ENCODE assay signal across 8 cellular contexts in the genomic region with DNA sequence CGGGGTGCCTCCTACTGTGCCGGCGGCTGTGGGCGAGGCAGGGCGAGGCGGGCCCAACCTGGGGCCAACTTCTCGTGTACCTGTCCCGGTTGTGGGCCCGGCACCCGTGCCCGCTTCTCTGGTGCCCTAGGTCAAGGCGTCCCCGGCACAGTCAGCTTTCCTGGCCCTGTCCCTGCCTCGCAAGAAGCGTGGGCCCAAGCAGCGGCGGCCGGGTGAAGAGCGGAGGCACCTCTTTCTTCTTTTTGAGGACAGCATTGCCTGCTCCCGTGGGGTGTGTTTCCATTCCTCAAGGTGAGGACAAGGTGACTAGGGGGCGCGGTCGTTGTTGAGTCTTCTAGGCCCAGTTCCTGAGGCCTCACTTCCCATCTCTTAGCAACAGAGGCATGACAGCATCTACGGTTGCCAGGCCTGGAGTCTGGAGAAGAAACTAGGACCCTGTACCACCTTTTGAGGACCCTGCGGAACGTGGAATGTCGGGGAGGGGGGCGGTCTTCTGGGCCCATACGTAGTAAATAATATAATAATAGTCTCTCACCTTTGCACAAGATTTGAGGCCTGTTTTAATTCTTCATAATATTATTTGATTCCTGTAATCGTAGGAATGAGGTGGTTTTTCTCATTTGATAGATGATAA. TPM values are rescaled to one million over a fixed set of nuclear protein-coding genes. Genes with fewer than 3 reads are reported as not detected.
A peak's percentile ranks its signal among the peaks of the same experiment; 100 is the strongest.
DNase-seq lines count a peak whose midpoint lies in the region; ATAC-seq and TF ChIP-seq lines count a peak whose summit lies in the region.

No MANE protein-coding gene starts in this region.

- no peaks in the 10 kb centered on the region for H3K27me3 ChIP-seq in HCT116 (ENCODE audit: insufficient read depth, low read length)
- no peaks in the 10 kb centered on the region for H3K27me3 ChIP-seq in mononuclear cell (ENCODE audit: insufficient read depth, low read length)
- H3K27me3 ChIP-seq in uterus = no peaks in the 10 kb centered on the region

- H3K36me3 ChIP-seq in HCT116 (ENCODE audit: control insufficient read depth in 1 of 2, insufficient read depth in 2 of 2, low read length in 2 of 2) (peaks cover 21 to 32% of the 10 kb centered on the region in 2 experiments; a peak in 3 of 4 replicates), uterus (no peaks in the 10 kb centered on the region)

- peaks cover 93% of the 10 kb centered on the region for H3K79me2 ChIP-seq in HCT116 (ENCODE audit: insufficient read depth, low read length)

- H4K20me1 ChIP-seq in HCT116 (ENCODE audit: insufficient read depth) = no peaks in the 10 kb centered on the region

- TSS peak; percentile 66 for BruUV-seq in HCT116 (replicated peaks; lab: Mats Ljungman, UMichigan)

- H2AFZ ChIP-seq in HCT116 (ENCODE audit: low read depth, low read length, poor library complexity, severe bottlenecking) = no peak overlapping the region

- no peaks in the 10 kb centered on the region for H3K9me2 ChIP-seq in HCT116 (ENCODE audit: insufficient read depth)

- ATAC-seq in HCT116 = peak; percentile 43

- CTCF ChIA-PET in HCT116 (lab: Charles Lee) = interaction anchor here (0.8 to 1.4 kb wide), 5 partner anchors 48 to 547 kb away, joined by 3 to 6 read pairs (median 3); no protein-coding TSS in a partner anchor

- RAD21 ChIA-PET in HCT116 (lab: Charles Lee; ENCODE audit: low non-redundant PET in 1 of 2, low total read pairs in 2 of 2, uncharacterized antibody in 2 of 2, unreplicated experiment in 2 of 2) = no interaction called here

- peak overlapping the region; percentile 86 for H3K4me2 ChIP-seq in HCT116 (ENCODE audit: low read length)

- H3K9ac ChIP-seq in HCT116 (ENCODE audit: low read length) = peak overlapping the region; percentile 94

- H3K27ac ChIP-seq in HCT116 (ENCODE audit: low read depth, low read length) (peak overlapping the region; percentile 85), uterus (peak overlapping the region; percentile 91 to 94)

- TF ChIP-seq RAD21 in HCT116 (IDR thresholded peaks at IDR 0.05; ENCODE audit: low read depth) = no peak

- H3K4me1 ChIP-seq in HCT116 (ENCODE audit: control insufficient read depth in 1 of 2, insufficient read depth in 2 of 2, low read length in 2 of 2) (peaks cover 14 to 17% of the 10 kb centered on the region in 2 experiments; a peak in 3 of 4 replicates), mononuclear cell (ENCODE audit: insufficient read depth, low read length) (peaks cover 30% of the 10 kb centered on the region), uterus (peaks cover 0 to 5% of the 10 kb centered on the region in 2 donors)

- peak; percentile 19 for DNase-seq in GM10266 (ENCODE audit: extremely low spot score)
- DNase-seq in HCT116 (ENCODE audit: low read depth, low spot score) = no peak
- peak; percentile 57 for DNase-seq in OCI-M1 (lab: John Stamatoyannopoulos, UW)
- DNase-seq in dermis blood vessel endothelial cell = peak; percentile 38
- DNase-seq in uterus = no peak
- DNase-seq in activated gamma-delta T cell (lab: John Stamatoyannopoulos, UW) = no peak
- DNase-seq in cerebellar nuclear complex (lab: John Stamatoyannopoulos, UW) = no peak

- intact Hi-C loops in HCT116 (cut with micrococcal nuclease) = no loop called here
- intact Hi-C loops in uterus (cut with DNase I; ENCODE audit: low total_unique reads) = no loop called here

- TF ChIP-seq CTCF in GM10266 (IDR thresholded peaks at IDR 0.05; ENCODE audit: control insufficient read depth, insufficient read depth, low read depth, missing control alignments) (no peak), HCT116 (IDR thresholded peaks at IDR 0.05 in 2 of 3, conservative IDR thresholded peaks at IDR 0.05 in 1 of 3; ENCODE audit: borderline replicate concordance in 1 of 3, insufficient read depth in 1 of 3, low read depth in 2 of 3, low read length in 2 of 3) (no peak), uterus (IDR thresholded peaks at IDR 0.05) (peak in 1 of 4 experiments; percentile 14)

- peak overlapping the region; percentile 83 to 87 for H3K4me3 ChIP-seq in HCT116 (replicated peaks in 1 of 2; ENCODE audit: low read depth in 1 of 2, low read length in 2 of 2)
- peak overlapping the region; percentile 75 for H3K4me3 ChIP-seq in mononuclear cell (ENCODE audit: low read length)
- H3K4me3 ChIP-seq in uterus = peak overlapping the region; percentile 94 to 100

- no peaks in the 10 kb centered on the region for H3K9me3 ChIP-seq in HCT116 (ENCODE audit: control insufficient read depth in 1 of 2, insufficient read depth in 1 of 2, low read depth in 1 of 2, low read length in 2 of 2)
- H3K9me3 ChIP-seq in mononuclear cell (ENCODE audit: low read depth, low read length) = no peaks in the 10 kb centered on the region
- H3K9me3 ChIP-seq in uterus = no peaks in the 10 kb centered on the region

- POLR2A ChIA-PET in HCT116 (lab: Charles Lee) = interaction anchor here (1.0 to 2.5 kb wide), 7 partner anchors 11 to 121 kb away, joined by 3 to 57 read pairs (median 5); a partner anchor contains a TSS

- TF ChIP-seq POLR2A in HCT116 (IDR thresholded peaks at IDR 0.05; ENCODE audit: borderline replicate concordance, extremely low read depth, insufficient read depth, insufficient read length) = no peak
- TF ChIP-seq POLR2A in uterus (IDR thresholded peaks at IDR 0.05) = no peak

TF ChIP-seq in HCT116, 20 proteins besides CTCF, POLR2A, EP300 and RAD21:
- peak; percentile 79 for TF ChIP-seq ZFX (IDR thresholded peaks at IDR 0.05)
- TF ChIP-seq, protein P1, sequence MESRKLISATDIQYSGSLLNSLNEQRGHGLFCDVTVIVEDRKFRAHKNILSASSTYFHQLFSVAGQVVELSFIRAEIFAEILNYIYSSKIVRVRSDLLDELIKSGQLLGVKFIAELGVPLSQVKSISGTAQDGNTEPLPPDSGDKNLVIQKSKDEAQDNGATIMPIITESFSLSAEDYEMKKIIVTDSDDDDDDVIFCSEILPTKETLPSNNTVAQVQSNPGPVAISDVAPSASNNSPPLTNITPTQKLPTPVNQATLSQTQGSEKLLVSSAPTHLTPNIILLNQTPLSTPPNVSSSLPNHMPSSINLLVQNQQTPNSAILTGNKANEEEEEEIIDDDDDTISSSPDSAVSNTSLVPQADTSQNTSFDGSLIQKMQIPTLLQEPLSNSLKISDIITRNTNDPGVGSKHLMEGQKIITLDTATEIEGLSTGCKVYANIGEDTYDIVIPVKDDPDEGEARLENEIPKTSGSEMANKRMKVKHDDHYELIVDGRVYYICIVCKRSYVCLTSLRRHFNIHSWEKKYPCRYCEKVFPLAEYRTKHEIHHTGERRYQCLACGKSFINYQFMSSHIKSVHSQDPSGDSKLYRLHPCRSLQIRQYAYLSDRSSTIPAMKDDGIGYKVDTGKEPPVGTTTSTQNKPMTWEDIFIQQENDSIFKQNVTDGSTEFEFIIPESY (IDR thresholded peaks at IDR 0.05; ENCODE audit: extremely low read depth, insufficient replicate concordance, low read length) = no peak
- TF ChIP-seq SP1 (IDR thresholded peaks at IDR 0.05; ENCODE audit: low read depth) = no peak
- no peak for TF ChIP-seq TCF7L2 (IDR thresholded peaks at IDR 0.05; ENCODE audit: borderline replicate concordance, extremely low read depth, insufficient read depth, insufficient read length)
- TF ChIP-seq YY1 (IDR thresholded peaks at IDR 0.05; ENCODE audit: extremely low read depth, insufficient replicate concordance, low read depth, low read length) = no peak
- no peak for TF ChIP-seq POLR2AphosphoS5 (IDR thresholded peaks at IDR 0.05; ENCODE audit: low read depth, low read length)
- no peak for TF ChIP-seq EZH2phosphoT487 (IDR thresholded peaks at IDR 0.05; ENCODE audit: borderline replicate concordance)
- TF ChIP-seq EZH2 (IDR thresholded peaks at IDR 0.05) = no peak

RNA-seq across cellular contexts. Expression of a gene that starts 0.4 kb away (rescaled TPM):
- total RNA-seq in HCT116 (2021; ENCODE audit: unreplicated experiment) = 108 TPM
- 118 and 123 TPM in 2 replicates for polyA plus RNA-seq in HCT116 (2012)
- 75.0 and 114 TPM in 2 replicates for total RNA-seq in dermis blood vessel endothelial cell
- 41.6 TPM for total RNA-seq in mononuclear cell
- 10 to 100 TPM; 21.5 to 64.4 (median 47.1) TPM for total RNA-seq in uterus

RNA-seq across cellular contexts. Expression of a gene that starts 0.8 kb away (rescaled TPM):
- total RNA-seq in HCT116 (2021; ENCODE audit: unreplicated experiment) = 86.0 TPM
- 49.2 and 58.8 TPM in 2 replicates for polyA plus RNA-seq in HCT116 (2012)
- total RNA-seq in dermis blood vessel endothelial cell = 63.8 and 76.2 TPM in 2 replicates
- total RNA-seq in mononuclear cell = 55.4 TPM
- 10 to 100 TPM; 38.5 to 65.1 (median 46.4) TPM for total RNA-seq in uterus

RNA-seq across cellular contexts. Expression of a gene that starts 22.7 kb away (rescaled TPM):
- total RNA-seq in HCT116 (2021; ENCODE audit: unreplicated experiment) = 55.2 TPM
- polyA plus RNA-seq in HCT116 (2012) = 36.9 and 39.8 TPM in 2 replicates
- 18.0 and 25.7 TPM in 2 replicates for total RNA-seq in dermis blood vessel endothelial cell
- total RNA-seq in mononuclear cell = 7.2 TPM
- total RNA-seq in uterus = 10 to 100 TPM; 15.6 to 97.1 (median 27.8) TPM

Comparison
In these comparisons a context has a peak if more than half of its experiments do, and no peak if none do; other contexts are left out.
1. DNase-seq: peak in GM10266 (single experiment), OCI-M1 (single experiment) and dermis blood vessel endothelial cell (single experiment); none in HCT116 (single experiment), uterus (0 of 2), activated gamma-delta T cell (single experiment) and cerebellar nuclear complex (0 of 2).
2. Peak in every context shown above with its lines, with median percentiles within 50 percentile points of each other: H3K4me3 ChIP-seq.